Comparison of ENCODE assay signal across 8 cellular contexts in genomic region chr9:127715443-127716337, GRCh38. TPM values are rescaled to one million over a fixed set of nuclear protein-coding genes. Genes with fewer than 3 reads are reported as not detected.
DNase-seq lines count a peak whose midpoint lies in the region; ATAC-seq and TF ChIP-seq lines count a peak whose summit lies in the region.

Gene PTRH1 (minus strand): TSS chr9:127715663. CDS start chr9:127715639, 24 bp downstream.
Gene TTC16 (plus strand): TSS chr9:127716079. CDS start chr9:127716146, 67 bp downstream.

- DNase-seq in Ammon's horn (ENCODE audit: low spot score) (peak; percentile 99), GM19238 (ENCODE audit: insufficient read length, low spot score) (peak; percentile 99), NCI-H510A (lab: John Stamatoyannopoulos, UW) (peak; percentile 91), chondrocyte (ENCODE audit: low spot score) (peak; percentile 98), kidney epithelial cell (ENCODE audit: low read depth) (peak; percentile 75)
- peak; percentile 95 to 97 for DNase-seq in activated CD4-positive, alpha-beta T cell treated with anti-CD3 and anti-CD28 coated beads for 24 hours (ENCODE audit: low read depth in 2 of 2)
- peak; percentile 99 for DNase-seq in stimulated activated CD4-positive, alpha-beta T cell treated with anti-CD3 and anti-CD28 coated beads, Interleukin-15, amount 100 ng/mL, for 24 hours

- ATAC-seq in HG03439 (IDR thresholded peaks at IDR 0.05; ENCODE audit: unreplicated experiment): peak; percentile 92

- no peaks in the 10 kb centered on the region for H3K36me3 Mint-ChIP-seq in chondrocyte (ENCODE audit: low read depth)

- H3K27me3 ChIP-seq in kidney epithelial cell (ENCODE audit: control insufficient read depth, insufficient read depth, low read length): no peaks in the 10 kb centered on the region

- peak within 1 kb of the TSS; percentile 97 for H3K4me3 Mint-ChIP-seq in chondrocyte (ENCODE audit: unreplicated experiment)

- H3K27ac Mint-ChIP-seq in chondrocyte (ENCODE audit: unreplicated experiment): peak within 1 kb of the TSS; percentile 96

- H3K4me1 Mint-ChIP-seq in chondrocyte (ENCODE audit: low read depth): peaks cover 10% of the 10 kb centered on the region

- H3K36me3 ChIP-seq in kidney epithelial cell (ENCODE audit: control insufficient read depth, insufficient read depth, low read length): no peaks in the 10 kb centered on the region

- H3K9me3 Mint-ChIP-seq in chondrocyte (ENCODE audit: low read depth): no peaks in the 10 kb centered on the region

- peak within 1 kb of the TSS; percentile 60 for H3K4me3 ChIP-seq in kidney epithelial cell (ENCODE audit: low read depth, low read length)

- H3K27me3 Mint-ChIP-seq in chondrocyte (ENCODE audit: low read depth): no peaks in the 10 kb centered on the region

- no peak for TF ChIP-seq CTCF in chondrocyte (IDR thresholded peaks at IDR 0.05)
- TF ChIP-seq CTCF in kidney epithelial cell (IDR thresholded peaks at IDR 0.05; ENCODE audit: insufficient read depth, low read length, poor library complexity, severe bottlenecking): no peak

RNA-seq across cellular contexts. Expression of gene PTRH1, which starts in this region (rescaled TPM):
- total RNA-seq in chondrocyte (11.0 to 13.3 TPM (median 11.2 TPM) in 3 replicates), kidney epithelial cell (36.5 and 43.6 TPM in 2 replicates)

RNA-seq across cellular contexts. Expression of gene TTC16, which starts in this region (rescaled TPM):
- total RNA-seq in chondrocyte (not detected in 3 replicates), kidney epithelial cell (not detected in 2 replicates)

Comparison
In these comparisons a context has a peak if more than half of its experiments do, and no peak if none do; other contexts are left out.
1. Peak in every context shown above with its lines: DNase-seq, ATAC-seq and H3K4me3 ChIP-seq.